Comparison of ENCODE assay signal across 1 cellular context in the genomic region with DNA sequence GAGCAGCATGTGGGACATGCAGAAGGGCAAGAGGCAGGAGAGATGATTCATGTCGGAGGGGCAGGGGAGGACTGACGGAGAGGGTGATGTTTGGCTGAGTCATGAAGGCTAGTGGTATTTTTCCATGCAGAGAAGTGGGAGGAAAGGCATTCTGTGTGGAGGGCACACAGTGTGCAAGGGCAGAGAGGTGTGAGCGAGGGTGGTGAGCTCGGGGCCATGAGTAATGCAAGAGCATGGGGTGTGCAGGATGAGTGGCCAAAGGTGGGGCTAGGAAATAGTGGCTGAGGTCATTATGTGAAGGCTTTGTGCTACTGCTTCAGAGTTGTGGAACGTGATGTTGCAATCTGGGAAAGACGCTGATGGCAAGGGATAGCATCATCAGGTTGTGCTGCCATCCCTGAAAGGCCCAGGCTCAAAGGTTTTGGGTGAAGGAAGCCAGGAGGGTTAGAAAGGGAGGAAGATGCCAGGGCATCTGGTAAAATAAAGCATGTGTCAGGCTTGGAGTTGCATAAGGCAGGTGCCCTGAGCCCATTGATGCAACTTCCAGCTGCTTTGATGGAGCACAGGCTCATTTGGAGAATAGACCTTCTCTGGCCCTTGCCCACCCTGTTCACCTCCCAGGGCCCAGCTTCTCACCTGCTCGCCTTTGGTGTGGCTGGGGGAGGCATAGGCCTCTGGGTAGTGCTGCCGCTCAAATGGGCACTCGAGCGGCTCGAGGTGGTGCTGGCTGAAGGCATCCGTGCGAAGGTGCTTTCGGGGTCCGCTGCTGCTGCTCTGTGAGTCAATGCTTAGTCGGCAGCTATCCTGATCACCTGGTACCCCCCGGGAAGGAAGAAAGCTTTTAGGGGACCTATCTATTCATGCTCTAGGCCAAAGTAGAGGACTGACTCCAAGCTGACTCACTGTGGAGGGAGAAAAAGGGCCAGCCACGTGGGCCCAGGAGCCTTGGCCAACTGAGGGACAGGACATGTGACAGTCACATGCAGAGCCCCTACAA.
TF ChIP-seq lines count a peak whose summit lies in the region.

No MANE protein-coding gene starts in this region.

TF ChIP-seq in HepG2, 621 proteins besides CTCF, POLR2A, EP300 and RAD21 (continued from another document and continues in another):
- TF ChIP-seq, protein P1, sequence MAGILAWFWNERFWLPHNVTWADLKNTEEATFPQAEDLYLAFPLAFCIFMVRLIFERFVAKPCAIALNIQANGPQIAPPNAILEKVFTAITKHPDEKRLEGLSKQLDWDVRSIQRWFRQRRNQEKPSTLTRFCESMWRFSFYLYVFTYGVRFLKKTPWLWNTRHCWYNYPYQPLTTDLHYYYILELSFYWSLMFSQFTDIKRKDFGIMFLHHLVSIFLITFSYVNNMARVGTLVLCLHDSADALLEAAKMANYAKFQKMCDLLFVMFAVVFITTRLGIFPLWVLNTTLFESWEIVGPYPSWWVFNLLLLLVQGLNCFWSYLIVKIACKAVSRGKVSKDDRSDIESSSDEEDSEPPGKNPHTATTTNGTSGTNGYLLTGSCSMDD (CRISPR knock-in tag; IDR thresholded peaks at IDR 0.05), result no peak
- TF ChIP-seq ZNF20 (CRISPR knock-in tag; IDR thresholded peaks at IDR 0.05) (no peak), ZNF652 (CRISPR knock-in tag; IDR thresholded peaks at IDR 0.05; ENCODE audit: borderline replicate concordance, low read depth) (no peak), ZNF382 (CRISPR knock-in tag; IDR thresholded peaks at IDR 0.05; ENCODE audit: borderline replicate concordance) (no peak), SMC3 (IDR thresholded peaks at IDR 0.05; ENCODE audit: low read length) (peak; percentile 38), ZNF766 (CRISPR knock-in tag; IDR thresholded peaks at IDR 0.05; ENCODE audit: borderline replicate concordance) (no peak), EED (CRISPR knock-in tag; IDR thresholded peaks at IDR 0.05) (no peak), ZBTB7A (CRISPR knock-in tag; IDR thresholded peaks at IDR 0.05) (no peak), ZNF432 (CRISPR knock-in tag; IDR thresholded peaks at IDR 0.05; ENCODE audit: borderline replicate concordance) (no peak), ISX (CRISPR knock-in tag; conservative IDR thresholded peaks at IDR 0.05) (no peak), ARHGAP35 (CRISPR knock-in tag; IDR thresholded peaks at IDR 0.05; ENCODE audit: borderline replicate concordance) (no peak), ZNF670 (CRISPR knock-in tag; IDR thresholded peaks at IDR 0.05; ENCODE audit: borderline replicate concordance) (peak; percentile 21; the same call in 1 of the 2 replicates), RARA (CRISPR knock-in tag; IDR thresholded peaks at IDR 0.05) (peak; percentile 71), RBM39 (IDR thresholded peaks at IDR 0.05; ENCODE audit: low read depth, low read length, poor library complexity, severe bottlenecking) (no peak), ZNF782 (CRISPR knock-in tag; IDR thresholded peaks at IDR 0.05; ENCODE audit: borderline replicate concordance) (no peak), DPF2 (CRISPR knock-in tag; IDR thresholded peaks at IDR 0.05; ENCODE audit: borderline replicate concordance, low read depth) (no peak), ZFP1 (CRISPR knock-in tag; IDR thresholded peaks at IDR 0.05) (no peak), DMAP1 (CRISPR knock-in tag; IDR thresholded peaks at IDR 0.05) (no peak), ZMAT3 (CRISPR knock-in tag; conservative IDR thresholded peaks at IDR 0.05) (no peak), NKX3-1 (CRISPR knock-in tag; IDR thresholded peaks at IDR 0.05) (no peak), SP4 (CRISPR knock-in tag; IDR thresholded peaks at IDR 0.05) (no peak), CCAR2 (optimal IDR thresholded peaks at IDR 0.05; ENCODE audit: low read depth, low read length) (no peak), REPIN1 (CRISPR knock-in tag; IDR thresholded peaks at IDR 0.05; ENCODE audit: borderline replicate concordance, low read depth) (no peak), ZNF354B (CRISPR knock-in tag; IDR thresholded peaks at IDR 0.05) (no peak), GATA4 (IDR thresholded peaks at IDR 0.05; ENCODE audit: borderline replicate concordance, low read depth) (no peak), ZNF282 (IDR thresholded peaks at IDR 0.05; ENCODE audit: partially characterized antibody) (no peak), ZNF761 (CRISPR knock-in tag; conservative IDR thresholded peaks at IDR 0.05) (no peak), EZH2 (conservative IDR thresholded peaks at IDR 0.05; ENCODE audit: low read depth, low read length) (no peak), NFRKB (IDR thresholded peaks at IDR 0.05) (no peak), ZNF781 (CRISPR knock-in tag; IDR thresholded peaks at IDR 0.05; ENCODE audit: borderline replicate concordance, not compliant biosample characterization) (no peak), ZNF329 (CRISPR knock-in tag; IDR thresholded peaks at IDR 0.05; ENCODE audit: low read depth) (no peak), SATB2 (CRISPR knock-in tag; IDR thresholded peaks at IDR 0.05) (no peak), ZMYM4 (CRISPR knock-in tag; IDR thresholded peaks at IDR 0.05) (no peak; the same call in 1 of the 2 replicates), ZNF224 (CRISPR knock-in tag; IDR thresholded peaks at IDR 0.05) (no peak), CBX2 (IDR thresholded peaks at IDR 0.05; ENCODE audit: low read depth, low read length) (no peak), CBX2 (CRISPR knock-in tag; IDR thresholded peaks at IDR 0.05; ENCODE audit: low read depth) (no peak), LCORL (IDR thresholded peaks at IDR 0.05) (peak; percentile 10; the same call in 1 of the 2 replicates), LCORL (CRISPR knock-in tag; IDR thresholded peaks at IDR 0.05) (0 out of 2 replicates have a peak, but pooled peaks have one; percentile 45), FOXA3 (CRISPR knock-in tag; IDR thresholded peaks at IDR 0.05) (peak; percentile 61), TBL1XR1 (IDR thresholded peaks at IDR 0.05; ENCODE audit: borderline replicate concordance, low read length, partially characterized antibody) (no peak), FOXA1 (IDR thresholded peaks at IDR 0.05) (no peak), FOXA1 (CRISPR knock-in tag; IDR thresholded peaks at IDR 0.05) (no peak), ZNF260 (CRISPR knock-in tag; IDR thresholded peaks at IDR 0.05; ENCODE audit: borderline replicate concordance, low read depth) (no peak), ZNF12 (CRISPR knock-in tag; IDR thresholded peaks at IDR 0.05) (peak; percentile 70), NFKBIZ (CRISPR knock-in tag; IDR thresholded peaks at IDR 0.05) (no peak), SOX6 (IDR thresholded peaks at IDR 0.05) (no peak), SOX6 (CRISPR knock-in tag; IDR thresholded peaks at IDR 0.05) (peak; percentile 61), NFYB (CRISPR knock-in tag; IDR thresholded peaks at IDR 0.05) (no peak), ZNF816 (CRISPR knock-in tag; IDR thresholded peaks at IDR 0.05; ENCODE audit: borderline replicate concordance) (no peak), SNAPC2 (CRISPR knock-in tag; IDR thresholded peaks at IDR 0.05) (no peak), CENPX (CRISPR knock-in tag; IDR thresholded peaks at IDR 0.05) (no peak), RORA (CRISPR knock-in tag; IDR thresholded peaks at IDR 0.05) (no peak), TEAD3 (CRISPR knock-in tag; optimal IDR thresholded peaks at IDR 0.05; ENCODE audit: borderline replicate concordance) (peak; percentile 75), ZSCAN30 (CRISPR knock-in tag; IDR thresholded peaks at IDR 0.05) (no peak), GZF1 (CRISPR knock-in tag; IDR thresholded peaks at IDR 0.05) (no peak), ZNF251 (CRISPR knock-in tag; IDR thresholded peaks at IDR 0.05) (no peak), ZSCAN21 (CRISPR knock-in tag; IDR thresholded peaks at IDR 0.05; ENCODE audit: borderline replicate concordance) (0 out of 2 replicates have a peak, but pooled peaks have one; percentile 39)
- TF ChIP-seq, protein P2, sequence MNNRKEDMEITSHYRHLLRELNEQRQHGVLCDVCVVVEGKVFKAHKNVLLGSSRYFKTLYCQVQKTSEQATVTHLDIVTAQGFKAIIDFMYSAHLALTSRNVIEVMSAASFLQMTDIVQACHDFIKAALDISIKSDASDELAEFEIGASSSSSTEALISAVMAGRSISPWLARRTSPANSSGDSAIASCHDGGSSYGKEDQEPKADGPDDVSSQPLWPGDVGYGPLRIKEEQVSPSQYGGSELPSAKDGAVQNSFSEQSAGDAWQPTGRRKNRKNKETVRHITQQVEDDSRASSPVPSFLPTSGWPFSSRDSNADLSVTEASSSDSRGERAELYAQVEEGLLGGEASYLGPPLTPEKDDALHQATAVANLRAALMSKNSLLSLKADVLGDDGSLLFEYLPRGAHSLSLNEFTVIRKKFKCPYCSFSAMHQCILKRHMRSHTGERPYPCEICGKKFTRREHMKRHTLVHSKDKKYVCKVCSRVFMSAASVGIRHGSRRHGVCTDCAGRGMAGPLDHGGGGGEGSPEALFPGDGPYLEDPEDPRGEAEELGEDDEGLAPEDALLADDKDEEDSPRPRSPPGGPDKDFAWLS (CRISPR knock-in tag; IDR thresholded peaks at IDR 0.05; ENCODE audit: borderline replicate concordance), result no peak
- TF ChIP-seq, protein P3, sequence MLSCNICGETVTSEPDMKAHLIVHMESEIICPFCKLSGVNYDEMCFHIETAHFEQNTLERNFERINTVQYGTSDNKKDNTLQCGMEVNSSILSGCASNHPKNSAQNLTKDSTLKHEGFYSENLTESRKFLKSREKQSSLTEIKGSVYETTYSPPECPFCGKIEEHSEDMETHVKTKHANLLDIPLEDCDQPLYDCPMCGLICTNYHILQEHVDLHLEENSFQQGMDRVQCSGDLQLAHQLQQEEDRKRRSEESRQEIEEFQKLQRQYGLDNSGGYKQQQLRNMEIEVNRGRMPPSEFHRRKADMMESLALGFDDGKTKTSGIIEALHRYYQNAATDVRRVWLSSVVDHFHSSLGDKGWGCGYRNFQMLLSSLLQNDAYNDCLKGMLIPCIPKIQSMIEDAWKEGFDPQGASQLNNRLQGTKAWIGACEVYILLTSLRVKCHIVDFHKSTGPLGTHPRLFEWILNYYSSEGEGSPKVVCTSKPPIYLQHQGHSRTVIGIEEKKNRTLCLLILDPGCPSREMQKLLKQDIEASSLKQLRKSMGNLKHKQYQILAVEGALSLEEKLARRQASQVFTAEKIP (CRISPR knock-in tag; IDR thresholded peaks at IDR 0.05; ENCODE audit: borderline replicate concordance), result no peak
- TF ChIP-seq, protein P4, sequence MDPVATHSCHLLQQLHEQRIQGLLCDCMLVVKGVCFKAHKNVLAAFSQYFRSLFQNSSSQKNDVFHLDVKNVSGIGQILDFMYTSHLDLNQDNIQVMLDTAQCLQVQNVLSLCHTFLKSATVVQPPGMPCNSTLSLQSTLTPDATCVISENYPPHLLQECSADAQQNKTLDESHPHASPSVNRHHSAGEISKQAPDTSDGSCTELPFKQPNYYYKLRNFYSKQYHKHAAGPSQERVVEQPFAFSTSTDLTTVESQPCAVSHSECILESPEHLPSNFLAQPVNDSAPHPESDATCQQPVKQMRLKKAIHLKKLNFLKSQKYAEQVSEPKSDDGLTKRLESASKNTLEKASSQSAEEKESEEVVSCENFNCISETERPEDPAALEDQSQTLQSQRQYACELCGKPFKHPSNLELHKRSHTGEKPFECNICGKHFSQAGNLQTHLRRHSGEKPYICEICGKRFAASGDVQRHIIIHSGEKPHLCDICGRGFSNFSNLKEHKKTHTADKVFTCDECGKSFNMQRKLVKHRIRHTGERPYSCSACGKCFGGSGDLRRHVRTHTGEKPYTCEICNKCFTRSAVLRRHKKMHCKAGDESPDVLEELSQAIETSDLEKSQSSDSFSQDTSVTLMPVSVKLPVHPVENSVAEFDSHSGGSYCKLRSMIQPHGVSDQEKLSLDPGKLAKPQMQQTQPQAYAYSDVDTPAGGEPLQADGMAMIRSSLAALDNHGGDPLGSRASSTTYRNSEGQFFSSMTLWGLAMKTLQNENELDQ (CRISPR knock-in tag; IDR thresholded peaks at IDR 0.05; ENCODE audit: borderline replicate concordance), result no peak
- TF ChIP-seq, protein P5, sequence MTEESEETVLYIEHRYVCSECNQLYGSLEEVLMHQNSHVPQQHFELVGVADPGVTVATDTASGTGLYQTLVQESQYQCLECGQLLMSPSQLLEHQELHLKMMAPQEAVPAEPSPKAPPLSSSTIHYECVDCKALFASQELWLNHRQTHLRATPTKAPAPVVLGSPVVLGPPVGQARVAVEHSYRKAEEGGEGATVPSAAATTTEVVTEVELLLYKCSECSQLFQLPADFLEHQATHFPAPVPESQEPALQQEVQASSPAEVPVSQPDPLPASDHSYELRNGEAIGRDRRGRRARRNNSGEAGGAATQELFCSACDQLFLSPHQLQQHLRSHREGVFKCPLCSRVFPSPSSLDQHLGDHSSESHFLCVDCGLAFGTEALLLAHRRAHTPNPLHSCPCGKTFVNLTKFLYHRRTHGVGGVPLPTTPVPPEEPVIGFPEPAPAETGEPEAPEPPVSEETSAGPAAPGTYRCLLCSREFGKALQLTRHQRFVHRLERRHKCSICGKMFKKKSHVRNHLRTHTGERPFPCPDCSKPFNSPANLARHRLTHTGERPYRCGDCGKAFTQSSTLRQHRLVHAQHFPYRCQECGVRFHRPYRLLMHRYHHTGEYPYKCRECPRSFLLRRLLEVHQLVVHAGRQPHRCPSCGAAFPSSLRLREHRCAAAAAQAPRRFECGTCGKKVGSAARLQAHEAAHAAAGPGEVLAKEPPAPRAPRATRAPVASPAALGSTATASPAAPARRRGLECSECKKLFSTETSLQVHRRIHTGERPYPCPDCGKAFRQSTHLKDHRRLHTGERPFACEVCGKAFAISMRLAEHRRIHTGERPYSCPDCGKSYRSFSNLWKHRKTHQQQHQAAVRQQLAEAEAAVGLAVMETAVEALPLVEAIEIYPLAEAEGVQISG (CRISPR knock-in tag; IDR thresholded peaks at IDR 0.05), result no peak
- TF ChIP-seq, protein P6, sequence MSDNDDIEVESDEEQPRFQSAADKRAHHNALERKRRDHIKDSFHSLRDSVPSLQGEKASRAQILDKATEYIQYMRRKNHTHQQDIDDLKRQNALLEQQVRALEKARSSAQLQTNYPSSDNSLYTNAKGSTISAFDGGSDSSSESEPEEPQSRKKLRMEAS (IDR thresholded peaks at IDR 0.05), result peak; percentile 69
- TF ChIP-seq, protein P7, sequence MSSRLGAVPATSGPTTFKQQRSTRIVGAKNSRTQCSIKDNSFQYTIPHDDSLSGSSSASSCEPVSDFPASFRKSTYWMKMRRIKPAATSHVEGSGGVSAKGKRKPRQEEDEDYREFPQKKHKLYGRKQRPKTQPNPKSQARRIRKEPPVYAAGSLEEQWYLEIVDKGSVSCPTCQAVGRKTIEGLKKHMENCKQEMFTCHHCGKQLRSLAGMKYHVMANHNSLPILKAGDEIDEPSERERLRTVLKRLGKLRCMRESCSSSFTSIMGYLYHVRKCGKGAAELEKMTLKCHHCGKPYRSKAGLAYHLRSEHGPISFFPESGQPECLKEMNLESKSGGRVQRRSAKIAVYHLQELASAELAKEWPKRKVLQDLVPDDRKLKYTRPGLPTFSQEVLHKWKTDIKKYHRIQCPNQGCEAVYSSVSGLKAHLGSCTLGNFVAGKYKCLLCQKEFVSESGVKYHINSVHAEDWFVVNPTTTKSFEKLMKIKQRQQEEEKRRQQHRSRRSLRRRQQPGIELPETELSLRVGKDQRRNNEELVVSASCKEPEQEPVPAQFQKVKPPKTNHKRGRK (CRISPR knock-in tag; IDR thresholded peaks at IDR 0.05), result no peak
- TF ChIP-seq, protein P8, sequence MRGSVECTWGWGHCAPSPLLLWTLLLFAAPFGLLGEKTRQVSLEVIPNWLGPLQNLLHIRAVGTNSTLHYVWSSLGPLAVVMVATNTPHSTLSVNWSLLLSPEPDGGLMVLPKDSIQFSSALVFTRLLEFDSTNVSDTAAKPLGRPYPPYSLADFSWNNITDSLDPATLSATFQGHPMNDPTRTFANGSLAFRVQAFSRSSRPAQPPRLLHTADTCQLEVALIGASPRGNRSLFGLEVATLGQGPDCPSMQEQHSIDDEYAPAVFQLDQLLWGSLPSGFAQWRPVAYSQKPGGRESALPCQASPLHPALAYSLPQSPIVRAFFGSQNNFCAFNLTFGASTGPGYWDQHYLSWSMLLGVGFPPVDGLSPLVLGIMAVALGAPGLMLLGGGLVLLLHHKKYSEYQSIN (CRISPR knock-in tag; IDR thresholded peaks at IDR 0.05; ENCODE audit: borderline replicate concordance), result no peak
